Comparison of ENCODE assay signal across 15 cellular contexts in genomic region chr10:77550378-77550777, GRCh38.
"Had no signal": no experiment of that assay in that cellular context is flagged by ENCODE, and none has a peak within 500 bp of the region (broad histone marks: within the 10 kb centered on the region; RNA-seq: fewer than 3 reads in every experiment).

No MANE protein-coding gene starts in this region.

- H3K27ac ChIP-seq: brain microvascular endothelial cell, left ventricle myocardium inferior had no signal

- H3K36me3 Mint-ChIP-seq: activated naive CD4-positive, alpha-beta T cell treated with anti-CD3 and anti-CD28 coated beads, Interleukin-2, amount 50 U/mL, for 24 hours; memory B cell; type B pancreatic cell had no signal

- H3K4me3 Mint-ChIP-seq: activated naive CD4-positive, alpha-beta T cell treated with anti-CD3 and anti-CD28 coated beads, Interleukin-2, amount 50 U/mL, for 24 hours; activated T-cell treated with anti-CD3 and anti-CD28 coated beads, Interleukin-2, amount 50 U/mL, for 24 hours; memory B cell; nephron progenitor cell; type B pancreatic cell had no signal

- ATAC-seq: activated CD4-positive, CD25-positive, alpha-beta regulatory T cell treated with anti-CD3 and anti-CD28 coated beads, Interleukin-2, amount 50 U/mL, for 24 hours; heart left ventricle had no signal

- H3K4me1 ChIP-seq: left ventricle myocardium inferior had no signal

- H3K27ac Mint-ChIP-seq: activated naive CD4-positive, alpha-beta T cell treated with anti-CD3 and anti-CD28 coated beads, Interleukin-2, amount 50 U/mL, for 24 hours; activated T-cell treated with anti-CD3 and anti-CD28 coated beads, Interleukin-2, amount 50 U/mL, for 24 hours; memory B cell; nephron progenitor cell; type B pancreatic cell had no signal

- H3K9me3 ChIP-seq: esophagus squamous epithelium, heart left ventricle, left ventricle myocardium inferior had no signal

- DNase-seq: activated CD4-positive, alpha-beta T cell treated with anti-CD3 and anti-CD28 coated beads, Interleukin-2, amount 50 U/mL, for 4 hours; activated effector memory CD4-positive, alpha-beta T cell treated with Interleukin-2 at 50 U/mL for 16 hours; activated T-cell treated with anti-CD3 and anti-CD28 coated beads, Interleukin-2, amount 50 U/mL, for 24 hours; brain microvascular endothelial cell; esophagus squamous epithelium; foreskin fibroblast; heart left ventricle; kidney; left ventricle myocardium inferior; nephron progenitor cell; SW 1271 had no signal

- FAIRE-seq: kidney had no signal

- H3K4me3 ChIP-seq: esophagus squamous epithelium, heart left ventricle, left ventricle myocardium inferior had no signal

- H3K36me3 ChIP-seq: brain microvascular endothelial cell, esophagus squamous epithelium, heart left ventricle, left ventricle myocardium inferior had no signal

- H3K9me3 Mint-ChIP-seq: activated naive CD4-positive, alpha-beta T cell treated with anti-CD3 and anti-CD28 coated beads, Interleukin-2, amount 50 U/mL, for 24 hours; activated T-cell treated with anti-CD3 and anti-CD28 coated beads, Interleukin-2, amount 50 U/mL, for 24 hours; memory B cell; type B pancreatic cell had no signal

- H3K4me1 Mint-ChIP-seq: activated naive CD4-positive, alpha-beta T cell treated with anti-CD3 and anti-CD28 coated beads, Interleukin-2, amount 50 U/mL, for 24 hours had no signal

- H3K27me3 Mint-ChIP-seq: memory B cell, type B pancreatic cell had no signal

- H3K27me3 ChIP-seq: brain microvascular endothelial cell, esophagus squamous epithelium had no signal
